12 cellular contexts compared by ENCODE assay signal in genomic region chr19:45913874-45914830, GRCh38. TPM values are rescaled to one million over a fixed set of nuclear protein-coding genes. Genes with fewer than 3 reads are reported as not detected.
DNase-seq lines count a peak whose midpoint lies in the region; ATAC-seq and TF ChIP-seq lines count a peak whose summit lies in the region.
"Had no signal": no experiment of that assay in that cellular context is flagged by ENCODE, and none has a peak within 500 bp of the region (broad histone marks: within the 10 kb centered on the region; RNA-seq: fewer than 3 reads in every experiment).

Gene NANOS2, minus strand, starts transcription at chr19:45914778. Its CDS starts 85 bp downstream, at chr19:45914693.

- H3K4me1 ChIP-seq in cardiac muscle cell (ENCODE audit: low read depth) (no peaks in the 10 kb centered on the region), OCI-LY7 (ENCODE audit: insufficient read depth, low read length, poor library complexity, severe bottlenecking) (no peaks in the 10 kb centered on the region), upper lobe of right lung (no peaks in the 10 kb centered on the region), GM23248 (ENCODE audit: insufficient read depth) (no peaks in the 10 kb centered on the region)

- H3K36me3 Mint-ChIP-seq in naive thymus-derived CD8-positive, alpha-beta T cell = no peaks in the 10 kb centered on the region
- H3K36me3 Mint-ChIP-seq: activated naive CD4-positive, alpha-beta T cell treated with anti-CD3 and anti-CD28 coated beads, Interleukin-2, amount 50 U/mL, for 24 hours had no signal

- H3K27me3 ChIP-seq in cardiac muscle cell = no peaks in the 10 kb centered on the region
- peaks cover 17% of the 10 kb centered on the region for H3K27me3 ChIP-seq in upper lobe of right lung
- H3K27me3 ChIP-seq in GM23248 (replicated peaks; ENCODE audit: insufficient read depth) = peaks cover 15% of the 10 kb centered on the region; the same call in 1 of the 2 replicates

- H3K27ac Mint-ChIP-seq in naive thymus-derived CD8-positive, alpha-beta T cell = no peak within 1 kb of the TSS
- H3K27ac Mint-ChIP-seq: activated naive CD4-positive, alpha-beta T cell treated with anti-CD3 and anti-CD28 coated beads, Interleukin-2, amount 50 U/mL, for 24 hours had no signal

- H4K20me1 ChIP-seq in OCI-LY7 (ENCODE audit: insufficient read depth, low read length) = no peaks in the 10 kb centered on the region
- H4K20me1 ChIP-seq in GM23248 (ENCODE audit: insufficient read depth) = no peaks in the 10 kb centered on the region

- intact Hi-C loops in Right ventricle myocardium superior (cut with DNase I) = no loop called here
- intact Hi-C loops in OCI-LY7 (cut with micrococcal nuclease; ENCODE audit: unreplicated experiment) = no loop called here
- intact Hi-C loops in upper lobe of right lung (cut with DNase I) = no loop called here

- H3K4me3 Mint-ChIP-seq in naive thymus-derived CD8-positive, alpha-beta T cell = no peak within 1 kb of the TSS
- H3K4me3 Mint-ChIP-seq: activated naive CD4-positive, alpha-beta T cell treated with anti-CD3 and anti-CD28 coated beads, Interleukin-2, amount 50 U/mL, for 24 hours had no signal

- in situ Hi-C loops in GM23248 (cut with MboI) = no loop called here

- H3K4me3 ChIP-seq in cardiac muscle cell (no peak within 1 kb of the TSS), OCI-LY7 (ENCODE audit: low read depth, low read length, poor library complexity, severe bottlenecking) (no peak within 1 kb of the TSS), fibroblast of mammary gland (ENCODE audit: control insufficient read depth, low read depth, low read length) (no peak within 1 kb of the TSS), upper lobe of right lung (no peak within 1 kb of the TSS), GM23248 (no peak within 1 kb of the TSS)

- CTCF ChIA-PET in OCI-LY7 (lab: Charles Lee; ENCODE audit: unreplicated experiment) = no interaction called here

- H3K9me3 ChIP-seq in cardiac muscle cell (ENCODE audit: low read depth) (no peaks in the 10 kb centered on the region), OCI-LY7 (ENCODE audit: low read length) (no peaks in the 10 kb centered on the region), upper lobe of right lung (no peaks in the 10 kb centered on the region), GM23248 (ENCODE audit: low read depth) (no peaks in the 10 kb centered on the region)

- BruUV-seq in OCI-LY7 (replicated peaks; lab: Mats Ljungman, UMichigan) = no TSS peak

- POLR2A ChIA-PET in OCI-LY7 (lab: Charles Lee) = no interaction called here
- POLR2A ChIA-PET in naive thymus-derived CD8-positive, alpha-beta T cell (lab: Charles Lee) = no interaction called here

- DNase-seq in cardiac muscle cell (ENCODE audit: low read depth in 1 of 2, low spot score in 1 of 2) (peak; percentile 48 to 69), Right ventricle myocardium superior (no peak), OCI-LY7 (ENCODE audit: low spot score) (peak; percentile 29), fibroblast of mammary gland (ENCODE audit: low read depth) (no peak), upper lobe of right lung (no peak), GM23248 (no peak)
- no peak for DNase-seq in naive thymus-derived CD8-positive, alpha-beta T cell
- DNase-seq: CD8-positive, alpha-beta memory T cell; KG1 had no signal

- no peak within 1 kb of the TSS for H3K27ac ChIP-seq in cardiac muscle cell
- H3K27ac ChIP-seq in OCI-LY7 (ENCODE audit: low read depth, low read length, poor library complexity, severe bottlenecking) = no peak within 1 kb of the TSS
- H3K27ac ChIP-seq in upper lobe of right lung = no peak within 1 kb of the TSS
- H3K27ac ChIP-seq in GM23248 = no peak within 1 kb of the TSS

- no peaks in the 10 kb centered on the region for H3K36me3 ChIP-seq in cardiac muscle cell
- H3K36me3 ChIP-seq in OCI-LY7 (ENCODE audit: insufficient read depth, low read length) = no peaks in the 10 kb centered on the region
- no peaks in the 10 kb centered on the region for H3K36me3 ChIP-seq in upper lobe of right lung
- no peaks in the 10 kb centered on the region for H3K36me3 ChIP-seq in GM23248 (ENCODE audit: low read depth)

- H2AFZ ChIP-seq in OCI-LY7 (ENCODE audit: low read length) (no peak within 1 kb of the TSS), GM23248 (no peak within 1 kb of the TSS)

- H3K4me2 ChIP-seq in OCI-LY7 (ENCODE audit: low read length) (no peak within 1 kb of the TSS), GM23248 (ENCODE audit: unreplicated experiment) (no peak within 1 kb of the TSS)

- H3F3A ChIP-seq in GM23248 (ENCODE audit: insufficient read depth) = no peaks in the 10 kb centered on the region

- 56 to 61% methylated on average over 32 to 40 of the region's 44 CpGs for WGBS in GM23248 (ENCODE audit: low coverage in 1 of 2, low lambda C conversion rate in 2 of 2, missing lambda C conversion rate in 2 of 2), 2 experiments

- H3K4me1 Mint-ChIP-seq in naive thymus-derived CD8-positive, alpha-beta T cell = no peaks in the 10 kb centered on the region
- H3K4me1 Mint-ChIP-seq: activated naive CD4-positive, alpha-beta T cell treated with anti-CD3 and anti-CD28 coated beads, Interleukin-2, amount 50 U/mL, for 24 hours; CD8-positive, alpha-beta memory T cell had no signal

- TF ChIP-seq CTCF in cardiac muscle cell (IDR thresholded peaks at IDR 0.05; ENCODE audit: low read depth, low read length) = no peak
- TF ChIP-seq CTCF in OCI-LY7 (conservative IDR thresholded peaks at IDR 0.05; ENCODE audit: low read length) = peak; percentile 63
- peak; percentile 3 for TF ChIP-seq CTCF in fibroblast of mammary gland (conservative IDR thresholded peaks at IDR 0.05; ENCODE audit: control insufficient read depth, insufficient read depth, low read depth, low read length)
- no peak for TF ChIP-seq CTCF in upper lobe of right lung (IDR thresholded peaks at IDR 0.05)

- no peaks in the 10 kb centered on the region for H3K79me2 ChIP-seq in OCI-LY7 (ENCODE audit: insufficient read depth, low read depth, low read length)
- no peaks in the 10 kb centered on the region for H3K79me2 ChIP-seq in GM23248 (ENCODE audit: insufficient read depth)

- H3K9me3 Mint-ChIP-seq in naive thymus-derived CD8-positive, alpha-beta T cell = no peaks in the 10 kb centered on the region
- H3K9me3 Mint-ChIP-seq: activated naive CD4-positive, alpha-beta T cell treated with anti-CD3 and anti-CD28 coated beads, Interleukin-2, amount 50 U/mL, for 24 hours had no signal

- ATAC-seq in Right ventricle myocardium superior (ENCODE audit: poor library complexity) (no peak), upper lobe of right lung (peak; percentile 43), HG03460 (IDR thresholded peaks at IDR 0.05; ENCODE audit: unreplicated experiment) (no peak)
- ATAC-seq in naive thymus-derived CD8-positive, alpha-beta T cell = no peak

- peaks cover 8 to 51% (median 27%) of the 10 kb centered on the region in 5 donors for H3K27me3 Mint-ChIP-seq in naive thymus-derived CD8-positive, alpha-beta T cell

- no peak within 1 kb of the TSS for H3K9ac ChIP-seq in GM23248

- H3K9me2 ChIP-seq in OCI-LY7 (ENCODE audit: insufficient read depth, low read length) = no peaks in the 10 kb centered on the region
- no peaks in the 10 kb centered on the region for H3K9me2 ChIP-seq in GM23248 (ENCODE audit: insufficient read depth)

RNA-seq across cellular contexts. Expression of gene NANOS2, which starts in this region (rescaled TPM):
- total RNA-seq in cardiac muscle cell = not detected in 2 replicates
- polyA plus RNA-seq in cardiac muscle cell = not detected in 2 replicates
- total RNA-seq in Right ventricle myocardium superior = not detected
- not detected in 2 replicates for total RNA-seq in OCI-LY7 (2014; rRNA removed; shearing (Covaris generic))
- not detected in 2 replicates for total RNA-seq in OCI-LY7 (2022)
- not detected for total RNA-seq in upper lobe of right lung
- total RNA-seq in naive thymus-derived CD8-positive, alpha-beta T cell = not detected
- not detected for polyA plus RNA-seq in naive thymus-derived CD8-positive, alpha-beta T cell
- total RNA-seq in GM23248 (2014; rRNA removed; shearing (Covaris generic)) = not detected in 2 replicates
- polyA plus RNA-seq in GM23248 (2016; fragmentation: Nextera tagmentation; extraction: Ambion mirVana) = not detected in 2 replicates
- total RNA-seq: CD8-positive, alpha-beta memory T cell had no signal
- polyA plus RNA-seq: CD8-positive, alpha-beta memory T cell; keratinocyte had no signal

Comparison
In these comparisons a context has a peak if more than half of its experiments do, and no peak if none do; other contexts are left out.
1. Peak in DNase-seq in cardiac muscle cell; RNA of the gene not detected or under 1 TPM.
2. Peak in DNase-seq in OCI-LY7; RNA of the gene not detected or under 1 TPM.
3. Peak in ATAC-seq in upper lobe of right lung; RNA of the gene not detected or under 1 TPM.
4. CTCF ChIP-seq: peak in OCI-LY7 (single experiment) and fibroblast of mammary gland (single experiment); none in cardiac muscle cell (single experiment) and upper lobe of right lung (single experiment).